16 cellular contexts compared by ENCODE assay signal in genomic region chr3:194300936-194301335, GRCh38. TPM values are rescaled to one million over a fixed set of nuclear protein-coding genes. Genes with fewer than 3 reads are reported as not detected.
DNase-seq lines count a peak whose midpoint lies in the region; ATAC-seq and TF ChIP-seq lines count a peak whose summit lies in the region.
"Had no signal": no experiment of that assay in that cellular context is flagged by ENCODE, and none has a peak within 500 bp of the region (broad histone marks: within the 10 kb centered on the region; RNA-seq: fewer than 3 reads in every experiment).

No MANE protein-coding gene starts in this region.

- H3K27me3 ChIP-seq in BLaER1 (peaks cover 50% of the 10 kb centered on the region), sigmoid colon (no peaks in the 10 kb centered on the region), transverse colon (peaks cover 22% of the 10 kb centered on the region)
- peaks cover 29 to 72% (median 57%) of the 10 kb centered on the region in 11 experiments for H3K27me3 ChIP-seq in BLaER1 treated with 17β-estradiol and CSF1 and Interleukin-3, amounts not matched to agents 10 nM and 100 nM
- H3K27me3 ChIP-seq: BE2C had no signal

- no peak overlapping the region for H3K9ac ChIP-seq in BLaER1
- H3K9ac ChIP-seq in BLaER1 treated with 17β-estradiol and CSF1 and Interleukin-3, amounts not matched to agents 10 nM and 100 nM: no peak overlapping the region

- H3K27ac ChIP-seq in BLaER1: no peak overlapping the region
- no peak overlapping the region for H3K27ac ChIP-seq in BLaER1 treated with 17β-estradiol and CSF1 and Interleukin-3, amounts not matched to agents 10 nM and 100 nM
- peak overlapping the region; percentile 77 to 87 (median 81) for H3K27ac ChIP-seq in sigmoid colon
- peak overlapping the region in 1 of 4 donors; percentile 77 for H3K27ac ChIP-seq in transverse colon
- H3K27ac ChIP-seq: A549 had no signal

- peaks cover 14% of the 10 kb centered on the region; the same call in 1 of the 2 replicates for H3K9me3 ChIP-seq in BLaER1
- H3K9me3 ChIP-seq in BLaER1 treated with 17β-estradiol and CSF1 and Interleukin-3, amounts not matched to agents 10 nM and 100 nM (replicated peaks in 1 of 11): peaks cover 0 to 28% (median 19%) of the 10 kb centered on the region in 11 experiments; a peak in 14 of 22 replicates
- no peaks in the 10 kb centered on the region for H3K9me3 ChIP-seq in sigmoid colon
- no peaks in the 10 kb centered on the region for H3K9me3 ChIP-seq in transverse colon
- H3K9me3 ChIP-seq: A549, BE2C, Caco-2 had no signal

- TF ChIP-seq EP300 in sigmoid colon (IDR thresholded peaks at IDR 0.05) (no peak), transverse colon (IDR thresholded peaks at IDR 0.05; ENCODE audit: low read depth) (no peak)

- H3K4me3 ChIP-seq in BLaER1 (no peak overlapping the region), sigmoid colon (no peak overlapping the region), transverse colon (no peak overlapping the region)
- no peak overlapping the region for H3K4me3 ChIP-seq in BLaER1 treated with 17β-estradiol and CSF1 and Interleukin-3, amounts not matched to agents 10 nM and 100 nM
- H3K4me3 ChIP-seq: A549 had no signal

- peaks cover 65% of the 10 kb centered on the region for H3K4me1 ChIP-seq in BLaER1
- H3K4me1 ChIP-seq in BLaER1 treated with 17β-estradiol and CSF1 and Interleukin-3, amounts not matched to agents 10 nM and 100 nM: peaks cover 52 to 85% (median 70%) of the 10 kb centered on the region in 10 experiments
- peaks cover 0 to 25% (median 24%) of the 10 kb centered on the region in 4 donors for H3K4me1 ChIP-seq in sigmoid colon
- peaks cover 0 to 20% (median 12%) of the 10 kb centered on the region in 4 donors for H3K4me1 ChIP-seq in transverse colon

- DNase-seq in mesenteric fat pad (ENCODE audit: low spot score) (peak; percentile 12), sigmoid colon (peak; percentile 53), transverse colon (no peak), EL (no peak)
- DNase-seq in stimulated activated CD4-positive, alpha-beta T cell treated with anti-CD3 and anti-CD28 coated beads, Interleukin-4, amount 100 ng/mL, for 24 hours: no peak
- DNase-seq: CD8-positive, alpha-beta memory T cell; HCEC 1CT; HFFc6 had no signal

- in situ Hi-C loops in transverse colon (cut with MboI; ENCODE audit: low pct_ligation_motif_present in 1 of 4, low pct_unique_long_range_greater_than_20kb in 1 of 4, low sequenced_read_pairs in 3 of 4): loop anchor here (25.0 kb wide), 3 partner anchors 164 to 639 kb away; partner anchors contain the start of gene HES1 (in 1 of the 4)

- TF ChIP-seq CTCF in sigmoid colon (IDR thresholded peaks at IDR 0.05) (no peak), transverse colon (IDR thresholded peaks at IDR 0.05) (no peak)

- no peaks in the 10 kb centered on the region for H3K36me3 ChIP-seq in BLaER1
- no peaks in the 10 kb centered on the region for H3K36me3 ChIP-seq in BLaER1 treated with 17β-estradiol and CSF1 and Interleukin-3, amounts not matched to agents 10 nM and 100 nM
- H3K36me3 ChIP-seq in sigmoid colon: no peaks in the 10 kb centered on the region
- H3K36me3 ChIP-seq in transverse colon: no peaks in the 10 kb centered on the region
- H3K36me3 ChIP-seq: BE2C had no signal

- peak overlapping the region; percentile 88; the same call in 1 of the 2 replicates for H3K4me2 ChIP-seq in BLaER1
- H3K4me2 ChIP-seq in BLaER1 treated with 17β-estradiol and CSF1 and Interleukin-3, amounts not matched to agents 10 nM and 100 nM: peak overlapping the region in 8 of 11 experiments; percentile 64 to 94 (median 75); a peak in 13 of 22 replicates
- H3K4me2 ChIP-seq: A549 had no signal

- TF ChIP-seq POLR2A in sigmoid colon (IDR thresholded peaks at IDR 0.05) (no peak), transverse colon (IDR thresholded peaks at IDR 0.05) (no peak)

- ATAC-seq in GM19324 (IDR thresholded peaks at IDR 0.05; ENCODE audit: low FRiP score, unreplicated experiment): no peak
- ATAC-seq: A549 had no signal

- peaks cover 31% of the 10 kb centered on the region for H4K20me1 ChIP-seq in BLaER1
- H4K20me1 ChIP-seq in BLaER1 treated with 17β-estradiol and CSF1 and Interleukin-3, amounts not matched to agents 10 nM and 100 nM: peaks cover 0 to 3% (median 0%) of the 10 kb centered on the region in 11 experiments; a peak in 3 of 22 replicates

- intact Hi-C loops in sigmoid colon (cut with DNase I): no loop called here
- intact Hi-C loops in transverse colon (cut with DNase I; ENCODE audit: low total_unique reads): no loop called here

- WGBS in sigmoid colon, 2 donors: 95 to 96% methylated on average over 6 of the region's 6 CpGs
- 93 to 97% methylated on average over 6 of the region's 6 CpGs for WGBS in transverse colon (ENCODE audit: low coverage in 1 of 2), 2 donors

RNA-seq across cellular contexts. Expression of gene CPN2, which starts 50.2 kb away (rescaled TPM):
- 0.16 TPM for total RNA-seq in mesenteric fat pad
- not detected for total RNA-seq in sigmoid colon
- polyA plus RNA-seq in sigmoid colon: under 1 TPM in 1 of 3 donors, not detected in 2; 0.01 TPM
- under 1 TPM in 1 of 4 donors, not detected in 3; 0.14 TPM for total RNA-seq in transverse colon
- total RNA-seq: Caco-2; CD8-positive, alpha-beta memory T cell; H1 had no signal
- polyA plus RNA-seq: A549; AG04450; CD8-positive, alpha-beta memory T cell had no signal

Comparison
In these comparisons a context has a peak if more than half of its experiments do, and no peak if none do; other contexts are left out.
1. H3K27ac ChIP-seq: peak in sigmoid colon (4 of 4); none in BLaER1 (single experiment) and BLaER1 treated with 17β-estradiol and CSF1 and Interleukin-3, amounts not matched to agents 10 nM and 100 nM (0 of 11).
2. DNase-seq: peak in mesenteric fat pad (single experiment) and sigmoid colon (single experiment); none in stimulated activated CD4-positive, alpha-beta T cell treated with anti-CD3 and anti-CD28 coated beads, Interleukin-4, amount 100 ng/mL, for 24 hours (single experiment), transverse colon (single experiment) and EL (single experiment).